12 cellular contexts compared by ENCODE assay signal in genomic region chr12:25692115-25693035, GRCh38.
A peak's percentile ranks its signal among the peaks of the same experiment; 100 is the strongest.
DNase-seq lines count a peak whose midpoint lies in the region; TF ChIP-seq lines count a peak whose summit lies in the region.
"Had no signal": no experiment of that assay in that cellular context is flagged by ENCODE, and none has a peak within 500 bp of the region (broad histone marks: within the 10 kb centered on the region; RNA-seq: fewer than 3 reads in every experiment).

No MANE protein-coding gene starts in this region.

- H3K9me3 Mint-ChIP-seq in brain = peaks cover 0 to 12% (median 4%) of the 10 kb centered on the region in 5 experiments

- intact Hi-C loops in thyroid gland (cut with DNase I) = no loop called here

- H3K27me3 Mint-ChIP-seq in brain = no peaks in the 10 kb centered on the region
- H3K27me3 Mint-ChIP-seq: central memory CD8-positive, alpha-beta T cell had no signal

- peaks cover 53% of the 10 kb centered on the region for H3K4me1 Mint-ChIP-seq in brain
- H3K4me1 Mint-ChIP-seq: central memory CD8-positive, alpha-beta T cell had no signal

- H3K4me1 ChIP-seq in thyroid gland = peaks cover 20 to 24% of the 10 kb centered on the region in 2 donors

- POLR2A ChIA-PET in HEK293T (lab: Yijun Ruan, JAX) = interaction anchor here (0.9 to 1.8 kb wide), 6 partner anchors 10 to 162 kb away, joined by 3 to 5 read pairs (median 4); no protein-coding TSS in a partner anchor

- DNase-seq in HEK293T (ENCODE audit: extremely low spot score) = peak; percentile 69
- peak; percentile 76 for DNase-seq in iris pigment epithelial cell (ENCODE audit: low read depth)
- peak; percentile 40 to 45 for DNase-seq in thyroid gland
- no peak for DNase-seq in NCI-H524 treated with DMSO at 0.1 percent for 48 hours (lab: John Stamatoyannopoulos, UW)
- no peak for DNase-seq in GM20000 (ENCODE audit: low spot score)
- DNase-seq in HT-29 (ENCODE audit: low spot score) = no peak
- DNase-seq: kidney, NCI-H748 treated with DMSO at 0.1 percent for 48 hours had no signal

- TF ChIP-seq POLR2A in thyroid gland (IDR thresholded peaks at IDR 0.05) = no peak

- WGBS in thyroid gland, 2 donors = 35 to 43% methylated on average over 9 of the region's 9 CpGs

- H3K27me3 ChIP-seq in thyroid gland = no peaks in the 10 kb centered on the region
- H3K27me3 ChIP-seq: neutrophil had no signal

- H3K4me3 Mint-ChIP-seq in brain = no peak overlapping the region
- H3K4me3 Mint-ChIP-seq: activated T-helper 1 cell treated with anti-CD3 and anti-CD28 coated beads, Interleukin-12 subunit alpha, Interleukin-12 subunit beta, Interleukin-2, Interleukin-4 antibody, amounts not matched to agents 30 ng/mL and 10 ng/mL and 1 ng/mL, durations not matched to agents 14 hours and 24 hours and 36 hours; central memory CD8-positive, alpha-beta T cell had no signal

- H3K27ac Mint-ChIP-seq in brain = peak overlapping the region in 3 of 5 experiments; percentile 78 to 90 (median 86)
- H3K27ac Mint-ChIP-seq: activated T-helper 1 cell treated with anti-CD3 and anti-CD28 coated beads, Interleukin-12 subunit alpha, Interleukin-12 subunit beta, Interleukin-2, Interleukin-4 antibody, amounts not matched to agents 30 ng/mL and 10 ng/mL and 1 ng/mL, durations not matched to agents 14 hours and 24 hours and 36 hours had no signal

- no peaks in the 10 kb centered on the region for H3K9me3 ChIP-seq in thyroid gland
- H3K9me3 ChIP-seq: neutrophil had no signal

- CTCF ChIA-PET in HEK293T (lab: Yijun Ruan, JAX) = interaction anchor here (0.6 to 0.7 kb wide), 2 partner anchors 104 to 266 kb away, joined by 3 to 4 read pairs; partner anchors contain the start of gene RASSF8

- no peak overlapping the region for H3K4me3 ChIP-seq in thyroid gland (replicated peaks in 1 of 3)

- no peaks in the 10 kb centered on the region for H3K36me3 Mint-ChIP-seq in brain

- no peaks in the 10 kb centered on the region for H3K36me3 ChIP-seq in thyroid gland
- H3K36me3 ChIP-seq: neutrophil had no signal

- TF ChIP-seq CTCF in brain (conservative IDR thresholded peaks at IDR 0.05) (no peak), thyroid gland (IDR thresholded peaks at IDR 0.05) (no peak), GM20000 (IDR thresholded peaks at IDR 0.05; ENCODE audit: extremely low read depth, missing control alignments) (no peak)

- peak overlapping the region in 2 of 3 donors; percentile 57 to 74 for H3K27ac ChIP-seq in thyroid gland
- H3K27ac ChIP-seq: neutrophil had no signal

TF ChIP-seq in HEK293T, 16 proteins besides CTCF, POLR2A, EP300 and RAD21:
- TF ChIP-seq L3MBTL2 (conservative IDR thresholded peaks at IDR 0.05) = no peak
- no peak for TF ChIP-seq ZNF384 (IDR thresholded peaks at IDR 0.05)
- TF ChIP-seq, protein P1, sequence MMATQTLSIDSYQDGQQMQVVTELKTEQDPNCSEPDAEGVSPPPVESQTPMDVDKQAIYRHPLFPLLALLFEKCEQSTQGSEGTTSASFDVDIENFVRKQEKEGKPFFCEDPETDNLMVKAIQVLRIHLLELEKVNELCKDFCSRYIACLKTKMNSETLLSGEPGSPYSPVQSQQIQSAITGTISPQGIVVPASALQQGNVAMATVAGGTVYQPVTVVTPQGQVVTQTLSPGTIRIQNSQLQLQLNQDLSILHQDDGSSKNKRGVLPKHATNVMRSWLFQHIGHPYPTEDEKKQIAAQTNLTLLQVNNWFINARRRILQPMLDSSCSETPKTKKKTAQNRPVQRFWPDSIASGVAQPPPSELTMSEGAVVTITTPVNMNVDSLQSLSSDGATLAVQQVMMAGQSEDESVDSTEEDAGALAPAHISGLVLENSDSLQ (IDR thresholded peaks at IDR 0.05) = 0 out of 2 replicates have a peak, but pooled peaks have one; percentile 7
- no peak for TF ChIP-seq ARNT (IDR thresholded peaks at IDR 0.05)
TF ChIP-seq in HEK293T: peak in this region for 1.

Comparison
In these comparisons a context has a peak if more than half of its experiments do, and no peak if none do; other contexts are left out.
1. DNase-seq: peak in HEK293T (single experiment), iris pigment epithelial cell (single experiment) and thyroid gland (2 of 2); none in NCI-H524 treated with DMSO at 0.1 percent for 48 hours (single experiment), GM20000 (single experiment) and HT-29 (single experiment).